ENCODE assay signal across 6 cellular contexts in the genomic region with DNA sequence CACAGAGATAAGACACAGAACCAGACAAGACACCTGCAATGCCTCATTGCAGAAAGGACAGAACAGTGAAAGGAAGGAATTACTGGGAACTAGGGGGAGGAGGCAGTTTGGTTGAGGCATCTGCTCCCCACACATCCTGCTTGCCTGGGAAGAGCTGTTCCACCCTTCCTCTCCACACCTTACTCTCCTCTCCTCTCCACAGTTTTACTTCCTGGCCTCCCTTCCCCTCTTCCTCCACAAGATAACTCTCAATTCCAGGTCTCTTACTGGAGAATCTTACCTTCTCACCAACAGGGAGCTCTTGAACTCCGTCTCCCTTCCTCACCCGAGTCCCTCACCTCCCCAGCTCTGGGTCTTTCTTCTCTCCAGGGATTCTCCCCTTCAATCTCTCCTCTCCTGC. TPM values are rescaled to one million over a fixed set of nuclear protein-coding genes. Genes with fewer than 3 reads are reported as not detected.
DNase-seq lines count a peak whose midpoint lies in the region; TF ChIP-seq lines count a peak whose summit lies in the region.

No MANE protein-coding gene starts in this region.

- H3K9me3 ChIP-seq in H9 (ENCODE audit: control insufficient read depth, low read depth, low read length): no peaks in the 10 kb centered on the region
- no peaks in the 10 kb centered on the region for H3K9me3 ChIP-seq in adipocyte (ENCODE audit: control insufficient read depth, low read length)

- peaks cover 34 to 48% of the 10 kb centered on the region in 2 experiments for H3K4me1 Mint-ChIP-seq in H9
- peaks cover 37% of the 10 kb centered on the region for H3K4me1 Mint-ChIP-seq in nephron

- TF ChIP-seq CTCF in H9 (conservative IDR thresholded peaks at IDR 0.05) (no peak), nephron (IDR thresholded peaks at IDR 0.05; ENCODE audit: unreplicated experiment in 3 of 3) (no peak)

- H3T11ph ChIP-seq in H9 (ENCODE audit: low read length): no peak overlapping the region

- H4K8ac ChIP-seq in H9 (replicated peaks; ENCODE audit: insufficient read length, low read depth, low read length): no peak overlapping the region

- H3K79me1 ChIP-seq in H9 (ENCODE audit: insufficient read depth, low read depth, low read length, poor library complexity, severe bottlenecking): peaks cover 4% of the 10 kb centered on the region

- H3K27me3 ChIP-seq in H9 (ENCODE audit: insufficient read depth, low read length) (no peaks in the 10 kb centered on the region), adipocyte (replicated peaks; ENCODE audit: control insufficient read depth, insufficient read depth, low read length) (no peaks in the 10 kb centered on the region)

- peak overlapping the region; percentile 13 for H3K4me2 ChIP-seq in H9 (ENCODE audit: insufficient read depth, insufficient read length, low read length)

- H2BK120ac ChIP-seq in H9 (ENCODE audit: low read depth, low read length, poor library complexity, severe bottlenecking): no peak overlapping the region

- H3K79me2 ChIP-seq in H9 (ENCODE audit: insufficient read depth, low read length): peaks cover 2% of the 10 kb centered on the region; the same call in 1 of the 2 replicates

- peaks cover 33 to 46% (median 41%) of the 10 kb centered on the region in 3 experiments for H3K36me3 Mint-ChIP-seq in H9 (ENCODE audit: insufficient read depth in 1 of 3, low read depth in 3 of 3)
- H3K36me3 Mint-ChIP-seq in nephron (ENCODE audit: low read depth): peaks cover 48% of the 10 kb centered on the region

- H3K4ac ChIP-seq in H9 (ENCODE audit: low read depth, low read length): no peak overlapping the region

- H2AK5ac ChIP-seq in H9 (ENCODE audit: insufficient read length, low read length): no peak overlapping the region

- H4K91ac ChIP-seq in H9 (ENCODE audit: insufficient read length, low read depth, low read length): no peak overlapping the region

- H3K18ac ChIP-seq in H9 (ENCODE audit: insufficient read length, low read depth, low read length): no peak overlapping the region

- H3K9ac ChIP-seq in H9 (ENCODE audit: extremely low read depth, insufficient read length, low read length) (no peak overlapping the region), adipocyte (ENCODE audit: low read length) (peak overlapping the region; percentile 97)

- DNase-seq in H9: no peak
- DNase-seq in adipocyte (ENCODE audit: low read depth): no peak
- no peak for DNase-seq in glomerular visceral epithelial cell (ENCODE audit: extremely low spot score)
- no peak for DNase-seq in NCI-H2029 (lab: John Stamatoyannopoulos, UW)
- no peak for DNase-seq in dermis blood vessel endothelial cell

- no peak overlapping the region for H4K5ac ChIP-seq in H9 (ENCODE audit: insufficient read length, low read depth, low read length)

- H3K27ac Mint-ChIP-seq in H9 (no peak overlapping the region; a peak in 1 of 7 replicates), nephron (peak overlapping the region; percentile 1 to 16 (median 7))

- no peak overlapping the region for H3K27ac ChIP-seq in H9 (ENCODE audit: insufficient read length, low read depth, low read length)

- H3K23me2 ChIP-seq in H9 (ENCODE audit: insufficient read length, low read depth, low read length, poor library complexity, severe bottlenecking): peaks cover 15% of the 10 kb centered on the region

- peak overlapping the region; percentile 95 for H3K4me3 ChIP-seq in adipocyte (ENCODE audit: low read length)

- peaks cover 49% of the 10 kb centered on the region for H3K36me3 ChIP-seq in adipocyte (ENCODE audit: control insufficient read depth, insufficient read depth, low read length, severe bottlenecking)

- no peaks in the 10 kb centered on the region for H3K27me3 Mint-ChIP-seq in H9 (ENCODE audit: low read depth)
- no peaks in the 10 kb centered on the region for H3K27me3 Mint-ChIP-seq in nephron (ENCODE audit: low read depth)

- no peak overlapping the region for H2BK12ac ChIP-seq in H9 (ENCODE audit: insufficient read length, low read depth, low read length)

- WGBS in H9 (ENCODE audit: extremely low coverage, insufficient read length, low lambda C conversion rate): no CpG with 5 or more reads among the region's 2 CpGs

- H3K4me1 ChIP-seq in H9 (ENCODE audit: insufficient read depth, low read length) (no peaks in the 10 kb centered on the region; the same call in 1 of the 2 replicates), adipocyte (ENCODE audit: control insufficient read depth, insufficient read depth, low read length) (peaks cover 35% of the 10 kb centered on the region)

- peak overlapping the region; percentile 74 to 86 for H3K4me3 Mint-ChIP-seq in H9
- peak overlapping the region; percentile 69 to 84 (median 81) for H3K4me3 Mint-ChIP-seq in nephron

- no peak overlapping the region for H3K56ac ChIP-seq in H9 (ENCODE audit: insufficient read length, low read depth, low read length)

- H3K23ac ChIP-seq in H9 (ENCODE audit: insufficient read length, low read depth, low read length): no peak overlapping the region

- H2BK15ac ChIP-seq in H9 (ENCODE audit: low read depth, low read length): no peak overlapping the region

- H2AFZ ChIP-seq in H9 (ENCODE audit: low read length): no peak overlapping the region

- no peak overlapping the region for H3K14ac ChIP-seq in H9 (ENCODE audit: insufficient read depth, low read length)

- H3K9me3 Mint-ChIP-seq in H9: no peaks in the 10 kb centered on the region
- no peaks in the 10 kb centered on the region for H3K9me3 Mint-ChIP-seq in nephron

- no peaks in the 10 kb centered on the region for H4K20me1 ChIP-seq in H9 (ENCODE audit: control insufficient read depth, insufficient read depth, insufficient read length)

- no peak overlapping the region for H2BK5ac ChIP-seq in H9 (ENCODE audit: insufficient read length, low read length)

- no peak overlapping the region for H2BK20ac ChIP-seq in H9 (ENCODE audit: low read depth, low read length, poor library complexity, severe bottlenecking)

RNA-seq across cellular contexts. Expression of a gene that starts 2.1 kb away (rescaled TPM):
- total RNA-seq in H9 (2021) (20.7 and 21.6 TPM in 2 replicates), dermis blood vessel endothelial cell (51.9 and 66.2 TPM in 2 replicates)

RNA-seq across cellular contexts. Expression of a gene that starts 6.9 kb away (rescaled TPM):
- total RNA-seq in H9 (2021) (246 and 251 TPM in 2 replicates), dermis blood vessel endothelial cell (22.1 and 121 TPM in 2 replicates)

RNA-seq across cellular contexts. Expression of a gene that starts 23.9 kb away (rescaled TPM):
- total RNA-seq in H9 (2021) (19.1 and 23.0 TPM in 2 replicates), dermis blood vessel endothelial cell (45.9 and 51.9 TPM in 2 replicates)

RNA-seq across cellular contexts. Expression of a gene that starts 24.0 kb away (rescaled TPM):
- total RNA-seq in H9 (2021) (14.8 and 16.8 TPM in 2 replicates), dermis blood vessel endothelial cell (18.9 and 24.8 TPM in 2 replicates)

RNA-seq across cellular contexts. Expression of a gene that starts 28.1 kb away (rescaled TPM):
- total RNA-seq in H9 (2021): 0.35 TPM in 1 of 2 replicates, not detected in the other
- total RNA-seq in dermis blood vessel endothelial cell: 0.09 TPM in 1 of 2 replicates, not detected in the other

Comparison
In these comparisons a context has a peak if more than half of its experiments do, and no peak if none do; other contexts are left out.
1. H3K27ac Mint-ChIP-seq: peak in nephron (3 of 3); none in H9 (0 of 3).